ENCODE assay signal across 15 cellular contexts in genomic region chr11:133732109-133732508, GRCh38.
DNase-seq lines count a peak whose midpoint lies in the region; ATAC-seq and TF ChIP-seq lines count a peak whose summit lies in the region.
"Had no signal": no experiment of that assay in that cellular context is flagged by ENCODE, and none has a peak within 500 bp of the region (broad histone marks: within the 10 kb centered on the region; RNA-seq: fewer than 3 reads in every experiment).

No MANE protein-coding gene starts in this region.

- WGBS in endodermal cell (ENCODE audit: insufficient coverage in 1 of 2, insufficient read length in 1 of 2), 2 experiments, result 89 to 92% methylated on average over 9 of the region's 9 CpGs

- H3K36me3 Mint-ChIP-seq in endodermal cell (ENCODE audit: low read depth), result no peaks in the 10 kb centered on the region
- H3K36me3 Mint-ChIP-seq: CD4-positive, alpha-beta memory T cell had no signal

- peaks cover 4% of the 10 kb centered on the region for H3K9me3 Mint-ChIP-seq in endodermal cell

- no peak overlapping the region for H3K27ac ChIP-seq in WERI-Rb-1
- H3K27ac ChIP-seq in endodermal cell (ENCODE audit: low read depth, low read length), result no peak overlapping the region
- H3K27ac ChIP-seq: A549, C4-2B, GM23248 had no signal

- H3K27me3 Mint-ChIP-seq in endodermal cell (ENCODE audit: insufficient read depth), result peaks cover 36% of the 10 kb centered on the region
- H3K27me3 Mint-ChIP-seq: CD4-positive, alpha-beta memory T cell had no signal

- no peak for DNase-seq in WERI-Rb-1
- peak; percentile 24 for DNase-seq in endodermal cell
- peak; percentile 17 for DNase-seq in mucosa of gallbladder (ENCODE audit: low spot score)
- no peak for DNase-seq in stimulated activated CD4-positive, alpha-beta T cell treated with anti-CD3 and anti-CD28 coated beads, Interleukin-12 subunit alpha, Interleukin-12 subunit beta, amount 100 ng/mL, for 4 hours
- DNase-seq: BE2C; CD4-positive, alpha-beta memory T cell; DND-41; GDM1; GM23248; H9 had no signal

- H3K36me3 ChIP-seq in WERI-Rb-1 (no peaks in the 10 kb centered on the region), endodermal cell (ENCODE audit: control insufficient read depth, insufficient read depth, low read length) (no peaks in the 10 kb centered on the region)
- H3K36me3 ChIP-seq: BE2C had no signal

- H3K4me1 Mint-ChIP-seq in endodermal cell, result peaks cover 14% of the 10 kb centered on the region
- H3K4me1 Mint-ChIP-seq: CD4-positive, alpha-beta memory T cell; IgD-negative memory B cell had no signal

- no peak overlapping the region for H3K27ac Mint-ChIP-seq in endodermal cell
- H3K27ac Mint-ChIP-seq: CD4-positive, alpha-beta memory T cell; IgD-negative memory B cell had no signal

- ATAC-seq in GM21619 (IDR thresholded peaks at IDR 0.05; ENCODE audit: unreplicated experiment), result no peak
- no peak for ATAC-seq in GM21390 (IDR thresholded peaks at IDR 0.05; ENCODE audit: unreplicated experiment)
- ATAC-seq: A549 had no signal

- TF ChIP-seq CTCF in WERI-Rb-1 (IDR thresholded peaks at IDR 0.05; ENCODE audit: low read depth, low read length), result 0 out of 2 replicates have a peak, but pooled peaks have one; percentile 0
- TF ChIP-seq CTCF in endodermal cell (conservative IDR thresholded peaks at IDR 0.05), result no peak

- no peak overlapping the region for H3K4me3 Mint-ChIP-seq in endodermal cell
- H3K4me3 Mint-ChIP-seq: CD4-positive, alpha-beta memory T cell; H9; IgD-negative memory B cell had no signal

- H3K9ac ChIP-seq in endodermal cell (ENCODE audit: extremely low read depth, low read length, poor library complexity, severe bottlenecking), result no peak overlapping the region
- H3K9ac ChIP-seq: GM23248 had no signal

- H3K4me3 ChIP-seq in WERI-Rb-1 (ENCODE audit: low read depth, low read length) (no peak overlapping the region), endodermal cell (ENCODE audit: low read length) (no peak overlapping the region)
- H3K4me3 ChIP-seq: A549, GM23248 had no signal

- peaks cover 2% of the 10 kb centered on the region for H3K9me3 ChIP-seq in WERI-Rb-1 (ENCODE audit: severe bottlenecking)
- H3K9me3 ChIP-seq in endodermal cell (ENCODE audit: control insufficient read depth, low read length), result no peaks in the 10 kb centered on the region
- H3K9me3 ChIP-seq: A549, BE2C had no signal

- H3K27me3 ChIP-seq in WERI-Rb-1 (ENCODE audit: insufficient read depth, low read depth, severe bottlenecking) (no peaks in the 10 kb centered on the region), endodermal cell (ENCODE audit: control insufficient read depth, insufficient read depth, low read length, poor library complexity, severe bottlenecking) (no peaks in the 10 kb centered on the region)

- H3K4me1 ChIP-seq in endodermal cell (ENCODE audit: control insufficient read depth, insufficient read depth, low read length), result no peaks in the 10 kb centered on the region
- H3K4me1 ChIP-seq: A549, BE2C had no signal

Comparison
In these comparisons a context has a peak if more than half of its experiments do, and no peak if none do; other contexts are left out.
1. DNase-seq: peak in endodermal cell (single experiment) and mucosa of gallbladder (single experiment); none in WERI-Rb-1 (single experiment) and stimulated activated CD4-positive, alpha-beta T cell treated with anti-CD3 and anti-CD28 coated beads, Interleukin-12 subunit alpha, Interleukin-12 subunit beta, amount 100 ng/mL, for 4 hours (single experiment).